Comparison of ENCODE assay signal across 8 cellular contexts in the genomic region with DNA sequence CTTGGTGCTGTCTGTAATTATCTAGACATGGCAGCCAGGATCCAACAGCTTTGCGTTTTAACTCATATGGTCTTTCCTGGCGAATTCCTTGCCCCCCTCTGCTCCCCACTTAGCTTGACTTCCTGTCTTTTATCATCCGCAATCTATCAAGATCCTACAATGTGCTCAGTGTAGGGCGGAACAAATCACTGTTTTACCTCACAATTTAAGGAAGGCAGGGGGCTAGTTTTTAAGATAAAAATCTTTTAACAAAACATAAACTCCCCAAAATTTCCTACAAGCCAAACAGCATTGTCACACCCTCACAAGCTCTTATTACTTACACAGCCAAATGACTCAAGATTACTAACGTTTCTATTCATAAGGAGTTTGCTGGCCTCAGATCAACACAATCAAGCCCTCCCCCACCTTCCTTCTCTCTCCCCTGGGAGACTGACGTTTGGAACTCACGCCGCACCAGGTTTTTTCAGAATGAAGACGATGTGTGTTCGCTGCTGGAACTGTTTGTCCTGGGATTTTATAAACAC.
DNase-seq lines count a peak whose midpoint lies in the region; TF ChIP-seq lines count a peak whose summit lies in the region.

No MANE protein-coding gene starts in this region.

- peak overlapping the region; percentile 24 for H3K27ac ChIP-seq in iPS-20b (ENCODE audit: low read length)
- no peak overlapping the region for H3K27ac ChIP-seq in effector memory CD4-positive, alpha-beta T cell (ENCODE audit: insufficient read depth, low read length, poor library complexity, severe bottlenecking)

- CTCF ChIA-PET in HEK293T (lab: Yijun Ruan, JAX), result no interaction called here

- H3K4me3 ChIP-seq in AG09309 (ENCODE audit: control insufficient read depth, low read depth, low read length) (peak overlapping the region; percentile 92), iPS-20b (ENCODE audit: low read length) (peak overlapping the region; percentile 71)
- H3K4me3 ChIP-seq in effector memory CD4-positive, alpha-beta T cell (ENCODE audit: insufficient read depth, low read depth, low read length, poor library complexity, severe bottlenecking), result no peak overlapping the region

- POLR2A ChIA-PET in HEK293T (lab: Yijun Ruan, JAX), result interaction anchor here (1.6 kb wide), 1 partner anchor 31 kb away, joined by 3 read pairs; no protein-coding TSS in a partner anchor

- peaks cover 5% of the 10 kb centered on the region; the same call in 1 of the 2 replicates for H3K4me1 ChIP-seq in iPS-20b (ENCODE audit: insufficient read depth, low read length)
- peaks cover 2% of the 10 kb centered on the region for H3K4me1 ChIP-seq in effector memory CD4-positive, alpha-beta T cell (ENCODE audit: control insufficient read depth, insufficient read depth, low read length, poor library complexity, severe bottlenecking)

- peaks cover 17% of the 10 kb centered on the region for H3K27me3 ChIP-seq in iPS-20b (ENCODE audit: insufficient read depth, low read length)
- H3K27me3 ChIP-seq in effector memory CD4-positive, alpha-beta T cell (replicated peaks; ENCODE audit: control insufficient read depth, insufficient read depth, low read length, poor library complexity, severe bottlenecking), result peaks cover 10% of the 10 kb centered on the region

- H3K9ac ChIP-seq in iPS-20b (ENCODE audit: low read depth, low read length), result peak overlapping the region; percentile 74; the same call in 1 of the 2 replicates

- DNase-seq in AG09309 (ENCODE audit: low read depth) (peak; percentile 35), HEK293T (ENCODE audit: extremely low spot score) (peak; percentile 32), amniotic epithelial cell (ENCODE audit: low read depth) (peak; percentile 88), stromal cell of bone marrow (ENCODE audit: low read depth) (peak; percentile 75), middle frontal gyrus (ENCODE audit: extremely low spot score, low spot score) (no peak)
- DNase-seq in effector memory CD4-positive, alpha-beta T cell, result no peak
- no peak for DNase-seq in activated CD8-positive, alpha-beta memory T cell treated with anti-CD3 and anti-CD28 coated beads, Interleukin-2, amount 50 U/mL, for 48 hours

- no peaks in the 10 kb centered on the region for H3K36me3 ChIP-seq in iPS-20b (ENCODE audit: insufficient read depth, low read depth, low read length)
- no peaks in the 10 kb centered on the region for H3K36me3 ChIP-seq in effector memory CD4-positive, alpha-beta T cell (ENCODE audit: control insufficient read depth, insufficient read depth, low read length)

- H3K9me3 ChIP-seq in iPS-20b (ENCODE audit: insufficient read depth, low read depth, low read length), result no peaks in the 10 kb centered on the region
- H3K9me3 ChIP-seq in effector memory CD4-positive, alpha-beta T cell (ENCODE audit: control insufficient read depth, low read length), result no peaks in the 10 kb centered on the region

- TF ChIP-seq CTCF in AG09309 (IDR thresholded peaks at IDR 0.05; ENCODE audit: control insufficient read depth, insufficient read depth, low read depth, low read length, missing control alignments), result no peak

TF ChIP-seq in HEK293T, 16 proteins besides CTCF, POLR2A, EP300 and RAD21:
- TF ChIP-seq ZNF384 (IDR thresholded peaks at IDR 0.05) (no peak), L3MBTL2 (conservative IDR thresholded peaks at IDR 0.05) (no peak), HDGF (IDR thresholded peaks at IDR 0.05; ENCODE audit: borderline replicate concordance) (no peak), FOXK2 (IDR thresholded peaks at IDR 0.05) (no peak), SP1 (IDR thresholded peaks at IDR 0.05) (no peak), TARDBP (IDR thresholded peaks at IDR 0.05) (no peak), LEF1 (IDR thresholded peaks at IDR 0.05; ENCODE audit: borderline replicate concordance) (no peak), BHLHE40 (IDR thresholded peaks at IDR 0.05; ENCODE audit: borderline replicate concordance) (no peak), PKNOX1 (IDR thresholded peaks at IDR 0.05) (no peak), ARNT (IDR thresholded peaks at IDR 0.05) (no peak), FOXA1 (IDR thresholded peaks at IDR 0.05) (no peak)
TF ChIP-seq in HEK293T: peak in this region for 0.

Comparison
In these comparisons a context has a peak if more than half of its experiments do, and no peak if none do; other contexts are left out.
1. DNase-seq: peak in AG09309 (single experiment), HEK293T (single experiment), amniotic epithelial cell (single experiment) and stromal cell of bone marrow (single experiment); none in effector memory CD4-positive, alpha-beta T cell (0 of 3), middle frontal gyrus (single experiment) and activated CD8-positive, alpha-beta memory T cell treated with anti-CD3 and anti-CD28 coated beads, Interleukin-2, amount 50 U/mL, for 48 hours (single experiment).